Comparison of ENCODE assay signal across 10 cellular contexts in genomic region chr1:58727363-58727762, GRCh38. TPM values are rescaled to one million over a fixed set of nuclear protein-coding genes. Genes with fewer than 3 reads are reported as not detected.
DNase-seq lines count a peak whose midpoint lies in the region; ATAC-seq, FAIRE-seq and TF ChIP-seq lines count a peak whose summit lies in the region.
"Had no signal": no experiment of that assay in that cellular context is flagged by ENCODE, and none has a peak within 500 bp of the region (broad histone marks: within the 10 kb centered on the region; RNA-seq: fewer than 3 reads in every experiment).

No MANE protein-coding gene starts in this region.

- H3K27me3 Mint-ChIP-seq in GM23338 (ENCODE audit: insufficient read depth, low read depth, poor library complexity), result no peaks in the 10 kb centered on the region
- H3K27me3 Mint-ChIP-seq: dendritic cell treated with granulocyte-macrophage colony-stimulating factor and Interleukin-4, amounts not matched to agents 40 ng/mL and 50 ng/mL, for 4 days had no signal

- no peaks in the 10 kb centered on the region for H4K20me1 ChIP-seq in GM23338 (replicated peaks; ENCODE audit: insufficient read depth)

- no peak for TF ChIP-seq POLR2A in prostate gland (IDR thresholded peaks at IDR 0.05)

- no peaks in the 10 kb centered on the region for H3K36me3 ChIP-seq in GM23338 (ENCODE audit: insufficient read depth)
- no peaks in the 10 kb centered on the region for H3K36me3 ChIP-seq in prostate gland

- 19% methylated on average over 2 of the region's 2 CpGs for WGBS in prostate gland

- no peak for TF ChIP-seq CTCF in GM23338 (conservative IDR thresholded peaks at IDR 0.05; ENCODE audit: low read depth in 2 of 2)
- no peak for TF ChIP-seq CTCF in choroid plexus epithelial cell (conservative IDR thresholded peaks at IDR 0.05; ENCODE audit: low read depth, low read length)
- TF ChIP-seq CTCF in prostate gland (IDR thresholded peaks at IDR 0.05), result no peak

- no peaks in the 10 kb centered on the region for H3K36me3 Mint-ChIP-seq in GM23338 (ENCODE audit: low read depth)

- no peak for DNase-seq in GM23338 (ENCODE audit: low spot score)
- DNase-seq in NCI-H446 treated with DMSO at 0.1 percent for 48 hours (lab: John Stamatoyannopoulos, UW), result peak; percentile 51
- peak; percentile 82 for DNase-seq in choroid plexus epithelial cell (ENCODE audit: low read depth)
- peak; percentile 30 for DNase-seq in prostate gland (ENCODE audit: low spot score)
- DNase-seq in frontal cortex (ENCODE audit: low spot score in 2 of 2), result no peak
- DNase-seq in NCI-H1105 (lab: John Stamatoyannopoulos, UW), result no peak

- H3F3A ChIP-seq in GM23338 (replicated peaks; ENCODE audit: low read depth), result peaks cover 13% of the 10 kb centered on the region

- no peak overlapping the region for H3K4me2 ChIP-seq in GM23338

- no peaks in the 10 kb centered on the region for H3K79me2 ChIP-seq in GM23338 (replicated peaks; ENCODE audit: insufficient read depth)

- no peak for ATAC-seq in GM23338
- no peak for ATAC-seq in GM21360 (IDR thresholded peaks at IDR 0.05; ENCODE audit: unreplicated experiment)
- ATAC-seq in GM21367 (IDR thresholded peaks at IDR 0.05; ENCODE audit: unreplicated experiment), result no peak

- H3K4me1 ChIP-seq in GM23338 (ENCODE audit: insufficient read depth) (no peaks in the 10 kb centered on the region), prostate gland (replicated peaks) (no peaks in the 10 kb centered on the region)

- H3K9me2 ChIP-seq in GM23338 (ENCODE audit: insufficient read depth), result peaks cover 9% of the 10 kb centered on the region; the same call in 1 of the 2 replicates

- H3K27me3 ChIP-seq in GM23338 (ENCODE audit: insufficient read depth) (no peaks in the 10 kb centered on the region), prostate gland (replicated peaks; ENCODE audit: insufficient read depth) (no peaks in the 10 kb centered on the region)

- H2AFZ ChIP-seq in GM23338, result peak overlapping the region; percentile 11; the same call in 1 of the 2 replicates

- H3K9me3 Mint-ChIP-seq in GM23338, result no peaks in the 10 kb centered on the region; the same call in 2 of the 3 replicates
- H3K9me3 Mint-ChIP-seq: dendritic cell treated with granulocyte-macrophage colony-stimulating factor and Interleukin-4, amounts not matched to agents 40 ng/mL and 50 ng/mL, for 4 days had no signal

- no peak for FAIRE-seq in frontal cortex (lab: Jason Lieb, UNC)
- FAIRE-seq: TTC549 had no signal

- H3K4me3 ChIP-seq in GM23338 (no peak overlapping the region), choroid plexus epithelial cell (ENCODE audit: low read depth, low read length) (no peak overlapping the region), prostate gland (no peak overlapping the region)

- intact Hi-C loops in prostate gland (cut with DNase I), result no loop called here

- peaks cover 4% of the 10 kb centered on the region; the same call in 1 of the 3 replicates for H3K4me1 Mint-ChIP-seq in GM23338

- no peak overlapping the region for H3K27ac ChIP-seq in GM23338 (ENCODE audit: low read depth)
- H3K27ac ChIP-seq in prostate gland, result no peak overlapping the region

- no peaks in the 10 kb centered on the region for H3K9me3 ChIP-seq in prostate gland

- no peak overlapping the region for H3K4me3 Mint-ChIP-seq in GM23338
- H3K4me3 Mint-ChIP-seq: dendritic cell treated with granulocyte-macrophage colony-stimulating factor and Interleukin-4, amounts not matched to agents 40 ng/mL and 50 ng/mL, for 4 days had no signal

- no peak overlapping the region for H3K27ac Mint-ChIP-seq in GM23338
- H3K27ac Mint-ChIP-seq: dendritic cell treated with granulocyte-macrophage colony-stimulating factor and Interleukin-4, amounts not matched to agents 40 ng/mL and 50 ng/mL, for 4 days had no signal

TF ChIP-seq in GM23338, 12 proteins besides CTCF, POLR2A, EP300 and RAD21:
- no peak for TF ChIP-seq JUNB (IDR thresholded peaks at IDR 0.05; ENCODE audit: unreplicated experiment)

RNA-seq across cellular contexts. Expression of gene MYSM1, which starts 27.5 kb away (rescaled TPM):
- 109 and 126 TPM in 2 replicates for total RNA-seq in GM23338 (2014; rRNA removed; shearing (Covaris generic))
- 66.0 and 70.3 TPM in 2 replicates for polyA plus RNA-seq in GM23338 (2016; fragmentation: Nextera tagmentation; extraction: Ambion mirVana)
- total RNA-seq in prostate gland (10 to 100 TPM; 15.8 to 24.6 TPM), frontal cortex (34.6 TPM)

RNA-seq across cellular contexts. Expression of gene JUN, which starts 56.5 kb away (rescaled TPM):
- total RNA-seq in GM23338 (2014; rRNA removed; shearing (Covaris generic)), result 21.6 and 28.5 TPM in 2 replicates
- 19.6 and 23.3 TPM in 2 replicates for polyA plus RNA-seq in GM23338 (2016; fragmentation: Nextera tagmentation; extraction: Ambion mirVana)
- total RNA-seq in prostate gland, result 100 to 1,000 TPM; 154 to 303 TPM
- 51.8 TPM for total RNA-seq in frontal cortex

Comparison
In these comparisons a context has a peak if more than half of its experiments do, and no peak if none do; other contexts are left out.
1. DNase-seq: peak in NCI-H446 treated with DMSO at 0.1 percent for 48 hours (single experiment), choroid plexus epithelial cell (single experiment) and prostate gland (single experiment); none in GM23338 (single experiment), frontal cortex (0 of 2) and NCI-H1105 (single experiment).